In the genomic region with DNA sequence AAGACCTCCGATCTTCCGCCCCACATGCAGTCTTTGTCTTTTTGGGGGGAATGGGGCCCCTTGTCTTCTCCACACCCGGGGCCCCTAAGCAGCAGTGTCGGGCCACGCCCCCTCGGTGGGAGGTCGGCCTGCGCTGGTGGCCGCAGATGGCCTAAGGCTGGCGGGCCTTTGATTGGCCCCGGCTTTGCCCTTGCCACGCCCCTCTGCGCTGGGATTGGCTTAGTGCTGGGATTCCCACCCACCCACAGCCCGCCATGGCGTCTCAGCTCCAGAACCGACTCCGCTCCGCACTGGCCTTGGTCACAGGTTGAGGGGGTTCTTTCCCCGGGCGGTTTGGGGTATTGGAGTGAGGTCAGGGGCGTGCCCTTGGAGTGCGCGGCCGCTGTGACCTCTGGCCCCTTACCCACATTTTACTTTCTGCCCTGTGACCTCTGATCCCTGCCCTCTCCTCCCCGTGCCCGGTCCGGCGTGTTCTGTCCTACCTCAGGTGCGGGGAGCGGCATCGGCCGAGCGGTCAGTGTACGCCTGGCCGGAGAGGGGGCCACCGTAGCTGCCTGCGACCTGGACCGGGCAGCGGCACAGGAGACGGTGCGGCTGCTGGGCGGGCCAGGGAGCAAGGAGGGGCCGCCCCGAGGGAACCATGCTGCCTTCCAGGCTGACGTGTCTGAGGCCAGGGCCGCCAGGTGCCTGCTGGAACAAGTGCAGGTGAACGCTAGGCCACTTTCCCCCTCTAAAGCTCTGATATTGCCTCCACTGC, we compare ENCODE assay signal across 1 cellular context.
TF ChIP-seq lines count a peak whose summit lies in the region.

HSD17B8 (plus strand) TSS at position 241 of the 757 bp plus-strand sequence; CDS start at position 255, 14 bp downstream.

TF ChIP-seq in HepG2, 621 proteins besides CTCF, POLR2A, EP300 and RAD21 (continued from another document and continues in another):
- TF ChIP-seq SAP130 (CRISPR knock-in tag; IDR thresholded peaks at IDR 0.05; ENCODE audit: low read depth): peak; percentile 77
- TF ChIP-seq, protein P1, sequence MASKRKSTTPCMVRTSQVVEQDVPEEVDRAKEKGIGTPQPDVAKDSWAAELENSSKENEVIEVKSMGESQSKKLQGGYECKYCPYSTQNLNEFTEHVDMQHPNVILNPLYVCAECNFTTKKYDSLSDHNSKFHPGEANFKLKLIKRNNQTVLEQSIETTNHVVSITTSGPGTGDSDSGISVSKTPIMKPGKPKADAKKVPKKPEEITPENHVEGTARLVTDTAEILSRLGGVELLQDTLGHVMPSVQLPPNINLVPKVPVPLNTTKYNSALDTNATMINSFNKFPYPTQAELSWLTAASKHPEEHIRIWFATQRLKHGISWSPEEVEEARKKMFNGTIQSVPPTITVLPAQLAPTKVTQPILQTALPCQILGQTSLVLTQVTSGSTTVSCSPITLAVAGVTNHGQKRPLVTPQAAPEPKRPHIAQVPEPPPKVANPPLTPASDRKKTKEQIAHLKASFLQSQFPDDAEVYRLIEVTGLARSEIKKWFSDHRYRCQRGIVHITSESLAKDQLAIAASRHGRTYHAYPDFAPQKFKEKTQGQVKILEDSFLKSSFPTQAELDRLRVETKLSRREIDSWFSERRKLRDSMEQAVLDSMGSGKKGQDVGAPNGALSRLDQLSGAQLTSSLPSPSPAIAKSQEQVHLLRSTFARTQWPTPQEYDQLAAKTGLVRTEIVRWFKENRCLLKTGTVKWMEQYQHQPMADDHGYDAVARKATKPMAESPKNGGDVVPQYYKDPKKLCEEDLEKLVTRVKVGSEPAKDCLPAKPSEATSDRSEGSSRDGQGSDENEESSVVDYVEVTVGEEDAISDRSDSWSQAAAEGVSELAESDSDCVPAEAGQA (IDR thresholded peaks at IDR 0.05; ENCODE audit: low read depth): peak; percentile 39
- TF ChIP-seq, protein P1 (CRISPR knock-in tag; IDR thresholded peaks at IDR 0.05; ENCODE audit: borderline replicate concordance): 0 out of 2 replicates have a peak, but pooled peaks have one; percentile 75
- no peak for TF ChIP-seq ZNF672 (CRISPR knock-in tag; IDR thresholded peaks at IDR 0.05)
- 0 out of 2 replicates have a peak, but pooled peaks have one; percentile 52 for TF ChIP-seq ZNF570 (CRISPR knock-in tag; IDR thresholded peaks at IDR 0.05; ENCODE audit: borderline replicate concordance)
- TF ChIP-seq ZNF740 (CRISPR knock-in tag; IDR thresholded peaks at IDR 0.05): peak; percentile 83; the same call in 1 of the 2 replicates
- TF ChIP-seq MTA3 (CRISPR knock-in tag; IDR thresholded peaks at IDR 0.05): no peak
- peak; percentile 37; the same call in 1 of the 2 replicates for TF ChIP-seq PHF21A (CRISPR knock-in tag; IDR thresholded peaks at IDR 0.05)
- peak; percentile 98 for TF ChIP-seq AGO1 (IDR thresholded peaks at IDR 0.05; ENCODE audit: low read depth, low read length, poor library complexity, severe bottlenecking)
- peak; percentile 84; the same call in 1 of the 2 replicates for TF ChIP-seq ZNF713 (CRISPR knock-in tag; IDR thresholded peaks at IDR 0.05)
- no peak for TF ChIP-seq TBX3 (IDR thresholded peaks at IDR 0.05; ENCODE audit: borderline replicate concordance)
- 0 out of 2 replicates have a peak, but pooled peaks have one; percentile 65 for TF ChIP-seq ZNF704 (CRISPR knock-in tag; IDR thresholded peaks at IDR 0.05; ENCODE audit: borderline replicate concordance)
- TF ChIP-seq NFE2L1 (CRISPR knock-in tag; IDR thresholded peaks at IDR 0.05; ENCODE audit: borderline replicate concordance): no peak
- peak; percentile 86 for TF ChIP-seq ZBED4 (CRISPR knock-in tag; IDR thresholded peaks at IDR 0.05; ENCODE audit: borderline replicate concordance)
- peak; percentile 76; the same call in 1 of the 2 replicates for TF ChIP-seq RFXAP (CRISPR knock-in tag; IDR thresholded peaks at IDR 0.05; ENCODE audit: borderline replicate concordance)
- TF ChIP-seq ZNF207 (IDR thresholded peaks at IDR 0.05; ENCODE audit: borderline replicate concordance): no peak
- TF ChIP-seq PAX8 (CRISPR knock-in tag; IDR thresholded peaks at IDR 0.05; ENCODE audit: borderline replicate concordance): peak; percentile 88; the same call in 1 of the 2 replicates
- no peak for TF ChIP-seq RBAK (CRISPR knock-in tag; IDR thresholded peaks at IDR 0.05)
- TF ChIP-seq ZNF296 (CRISPR knock-in tag; conservative IDR thresholded peaks at IDR 0.05): no peak
- TF ChIP-seq, protein P2, sequence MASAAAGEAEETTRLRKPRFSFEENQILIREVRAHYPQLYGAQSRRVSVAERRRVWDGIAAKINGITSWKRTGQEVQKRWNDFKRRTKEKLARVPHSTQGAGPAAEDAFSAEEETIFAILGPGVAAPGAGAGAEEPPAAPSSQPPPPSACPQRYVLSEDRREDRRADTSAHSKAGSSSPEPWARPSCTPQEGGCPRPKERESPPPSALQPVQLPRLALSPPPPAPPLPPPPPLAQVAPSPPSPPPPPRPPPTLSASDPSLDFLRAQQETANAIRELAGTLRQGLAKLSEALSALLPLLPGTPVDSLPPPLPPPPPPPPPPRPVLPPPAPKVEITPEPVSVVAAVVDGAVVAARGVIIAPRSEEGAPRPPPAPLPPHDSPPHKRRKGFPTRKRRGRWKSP (CRISPR knock-in tag; IDR thresholded peaks at IDR 0.05): no peak
- 0 out of 2 replicates have a peak, but pooled peaks have one; percentile 56 for TF ChIP-seq ZNF180 (CRISPR knock-in tag; IDR thresholded peaks at IDR 0.05; ENCODE audit: borderline replicate concordance, low read depth)
- no peak; the same call in 1 of the 2 replicates for TF ChIP-seq CERS6 (CRISPR knock-in tag; IDR thresholded peaks at IDR 0.05)
- no peak for TF ChIP-seq ZNF24 (IDR thresholded peaks at IDR 0.05)
- TF ChIP-seq ZNF280D (CRISPR knock-in tag; IDR thresholded peaks at IDR 0.05): no peak
- TF ChIP-seq ZNF782 (CRISPR knock-in tag; IDR thresholded peaks at IDR 0.05; ENCODE audit: borderline replicate concordance): peak; percentile 71; the same call in 1 of the 2 replicates
- 0 out of 2 replicates have a peak, but pooled peaks have one; percentile 56 for TF ChIP-seq PHF20 (CRISPR knock-in tag; IDR thresholded peaks at IDR 0.05)
- no peak for TF ChIP-seq ZNF3 (CRISPR knock-in tag; IDR thresholded peaks at IDR 0.05)
- peak; percentile 67; the same call in 1 of the 2 replicates for TF ChIP-seq CHCHD3 (CRISPR knock-in tag; IDR thresholded peaks at IDR 0.05)
- no peak for TF ChIP-seq CCAR2 (optimal IDR thresholded peaks at IDR 0.05; ENCODE audit: low read depth, low read length)
- TF ChIP-seq, protein P3, sequence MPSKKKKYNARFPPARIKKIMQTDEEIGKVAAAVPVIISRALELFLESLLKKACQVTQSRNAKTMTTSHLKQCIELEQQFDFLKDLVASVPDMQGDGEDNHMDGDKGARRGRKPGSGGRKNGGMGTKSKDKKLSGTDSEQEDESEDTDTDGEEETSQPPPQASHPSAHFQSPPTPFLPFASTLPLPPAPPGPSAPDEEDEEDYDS (CRISPR knock-in tag; IDR thresholded peaks at IDR 0.05): peak; percentile 78
- peak; percentile 79 for TF ChIP-seq ASH2L (IDR thresholded peaks at IDR 0.05; ENCODE audit: insufficient read length, low read depth, low read length)
- no peak for TF ChIP-seq ZNF224 (CRISPR knock-in tag; IDR thresholded peaks at IDR 0.05)
- no peak for TF ChIP-seq HOXA7 (CRISPR knock-in tag; IDR thresholded peaks at IDR 0.05)
- TF ChIP-seq ZNF75D (CRISPR knock-in tag; IDR thresholded peaks at IDR 0.05; ENCODE audit: borderline replicate concordance): no peak
- peak; percentile 24; the same call in 1 of the 2 replicates for TF ChIP-seq RELA (CRISPR knock-in tag; IDR thresholded peaks at IDR 0.05)
- TF ChIP-seq POLR2G (IDR thresholded peaks at IDR 0.05; ENCODE audit: low read depth, low read length): peak; percentile 94
- 0 out of 2 replicates have a peak, but pooled peaks have one; percentile 66 for TF ChIP-seq ZNF253 (CRISPR knock-in tag; IDR thresholded peaks at IDR 0.05; ENCODE audit: borderline replicate concordance)
